In genomic region chr3:129622933-129623332, GRCh38 we compare ENCODE assay signal across 17 cellular contexts. TPM values are rescaled to one million over a fixed set of nuclear protein-coding genes. Genes with fewer than 3 reads are reported as not detected.
DNase-seq lines count a peak whose midpoint lies in the region; ATAC-seq, FAIRE-seq and TF ChIP-seq lines count a peak whose summit lies in the region.
"Had no signal": no experiment of that assay in that cellular context is flagged by ENCODE, and none has a peak within 500 bp of the region (broad histone marks: within the 10 kb centered on the region; RNA-seq: fewer than 3 reads in every experiment).

No MANE protein-coding gene starts in this region.

- H3K4me1 ChIP-seq in Panc1 (ENCODE audit: control insufficient read depth, insufficient read depth, low read length) (peaks cover 38% of the 10 kb centered on the region), endothelial cell of umbilical vein (ENCODE audit: control insufficient read depth, extremely low read depth, insufficient read depth, low read length) (peaks cover 87% of the 10 kb centered on the region), muscle layer of duodenum (ENCODE audit: control insufficient read depth in 1 of 2, insufficient read depth in 2 of 2, low read length in 2 of 2) (peaks cover 11 to 42% of the 10 kb centered on the region in 2 donors), thoracic aorta (ENCODE audit: control insufficient read depth in 1 of 2, low read depth in 2 of 2) (peaks cover 34 to 58% of the 10 kb centered on the region in 2 donors)

- H3K36me3 ChIP-seq in Panc1 (ENCODE audit: control insufficient read depth, insufficient read depth, low read length): no peaks in the 10 kb centered on the region
- no peaks in the 10 kb centered on the region for H3K36me3 ChIP-seq in endothelial cell of umbilical vein (ENCODE audit: control insufficient read depth in 2 of 2, extremely low read depth in 1 of 2, insufficient read depth in 2 of 2, low read length in 2 of 2)
- peaks cover 0 to 10% of the 10 kb centered on the region in 2 donors for H3K36me3 ChIP-seq in muscle layer of duodenum (ENCODE audit: control insufficient read depth in 1 of 2, insufficient read depth in 2 of 2, low read length in 2 of 2)
- no peaks in the 10 kb centered on the region for H3K36me3 ChIP-seq in thoracic aorta

- BruUV-seq in Panc1 (replicated peaks; lab: Mats Ljungman, UMichigan) (no TSS peak), endothelial cell of umbilical vein (replicated peaks; lab: Mats Ljungman, UMichigan) (no TSS peak)

- DNase-seq in Panc1 (ENCODE audit: low read depth, low spot score): no peak
- peak; percentile 29 for DNase-seq in endothelial cell of umbilical vein (ENCODE audit: low read depth, low spot score)
- no peak for DNase-seq in thoracic aorta (ENCODE audit: low spot score)
- DNase-seq in NCI-H69 (lab: John Stamatoyannopoulos, UW): no peak
- no peak for DNase-seq in foreskin melanocyte
- DNase-seq in hippocampal formation (lab: John Stamatoyannopoulos, UW): no peak
- DNase-seq: activated effector memory CD4-positive, alpha-beta T cell treated with Interleukin-2 at 50 U/mL for 16 hours; anterior cingulate cortex; C1 segment of cervical spinal cord; DND-41; HCEC 1CT; NCI-H1417 treated with DMSO at 0.1 percent for 48 hours; NCI-H345 had no signal

- CTCF ChIA-PET in Panc1 (lab: Charles Lee) (no interaction called here), endothelial cell of umbilical vein (lab: Charles Lee) (interaction anchor here (1.2 to 3.5 kb wide), 8 partner anchors 10 to 133 kb away, joined by 3 to 15 read pairs (median 8); no protein-coding TSS in a partner anchor)

- H3K9me3 ChIP-seq in Panc1 (ENCODE audit: control insufficient read depth, insufficient read depth, low read depth, low read length) (no peaks in the 10 kb centered on the region), endothelial cell of umbilical vein (replicated peaks; ENCODE audit: control insufficient read depth, insufficient read depth, low read length) (no peaks in the 10 kb centered on the region), muscle layer of duodenum (ENCODE audit: control insufficient read depth in 1 of 2, low read length in 2 of 2) (no peaks in the 10 kb centered on the region), thoracic aorta (no peaks in the 10 kb centered on the region)

- H4K20me1 ChIP-seq in endothelial cell of umbilical vein (replicated peaks; ENCODE audit: control insufficient read depth, extremely low read depth, insufficient read depth, low read length): no peaks in the 10 kb centered on the region

- ATAC-seq in Panc1: no peak
- ATAC-seq in thoracic aorta (ENCODE audit: insufficient number of reproducible peaks, low FRiP score, low read depth): no peak
- ATAC-seq: SK-N-SH treated with all-trans-retinoic acid at 6 μM for 48 hours; stimulated activated effector memory CD8-positive, alpha-beta T cell treated with anti-CD3 and anti-CD28 coated beads, Interleukin-12 subunit alpha, Interleukin-12 subunit beta, amount 100 ng/mL, for 72 hours had no signal

- no peaks in the 10 kb centered on the region for H3K79me2 ChIP-seq in endothelial cell of umbilical vein (ENCODE audit: control insufficient read depth, insufficient read depth, low read length)

- peak overlapping the region; percentile 55 for H3K27ac ChIP-seq in Panc1 (ENCODE audit: low read length)
- peak overlapping the region; percentile 96 for H3K27ac ChIP-seq in endothelial cell of umbilical vein (ENCODE audit: insufficient read depth, low read depth, low read length)
- peak overlapping the region; percentile 21 for H3K27ac ChIP-seq in muscle layer of duodenum (ENCODE audit: low read length)
- peak overlapping the region; percentile 98 for H3K27ac ChIP-seq in thoracic aorta
- H3K27ac ChIP-seq: VCaP had no signal

- dilution Hi-C loops in endothelial cell of umbilical vein (cut with MboI; ENCODE audit: extremely low pct_ligation_motif_present, low sequenced_read_pairs): no loop called here

- in situ Hi-C loops in Panc1 (cut with HindIII; ENCODE audit: low pct_unique_long_range_greater_than_20kb, low sequenced_read_pairs): no loop called here

- peak overlapping the region; percentile 16 for H2AFZ ChIP-seq in endothelial cell of umbilical vein (ENCODE audit: low read depth, low read length)

- no peak overlapping the region for H3K4me3 ChIP-seq in Panc1 (ENCODE audit: low read depth in 2 of 2, low read length in 2 of 2)
- no peak overlapping the region for H3K4me3 ChIP-seq in endothelial cell of umbilical vein (replicated peaks in 1 of 3; ENCODE audit: insufficient read depth in 1 of 3, low read depth in 1 of 3, low read length in 3 of 3)
- H3K4me3 ChIP-seq in muscle layer of duodenum (ENCODE audit: low read depth in 1 of 2, low read length in 2 of 2): no peak overlapping the region
- no peak overlapping the region for H3K4me3 ChIP-seq in thoracic aorta

- no peaks in the 10 kb centered on the region for H3K9me1 ChIP-seq in endothelial cell of umbilical vein (replicated peaks; ENCODE audit: control insufficient read depth, extremely low read depth, insufficient read depth, low read length)

- intact Hi-C loops in Panc1 (cut with micrococcal nuclease; ENCODE audit: unreplicated experiment): loop anchor here (10.0 kb wide), 1 partner anchor 472 kb away; no protein-coding TSS in a partner anchor
- intact Hi-C loops in endothelial cell of umbilical vein (cut with micrococcal nuclease): loop anchor here (1.0 to 10.0 kb wide), 4 partner anchors 15 to 472 kb away; no protein-coding TSS in a partner anchor

- POLR2A ChIA-PET in Panc1 (lab: Charles Lee): no interaction called here
- POLR2A ChIA-PET in endothelial cell of umbilical vein (lab: Charles Lee): no interaction called here

- no peak overlapping the region for H3K4me2 ChIP-seq in endothelial cell of umbilical vein (ENCODE audit: insufficient read depth, low read length)

- no peak for TF ChIP-seq POLR2A in endothelial cell of umbilical vein (IDR thresholded peaks at IDR 0.05; ENCODE audit: low read depth, low read length)

- H3K27me3 ChIP-seq in Panc1 (ENCODE audit: control insufficient read depth, insufficient read depth, low read length) (no peaks in the 10 kb centered on the region), endothelial cell of umbilical vein (ENCODE audit: control insufficient read depth in 2 of 2, insufficient read depth in 2 of 2, low read length in 2 of 2) (no peaks in the 10 kb centered on the region), muscle layer of duodenum (ENCODE audit: low read depth, low read length) (no peaks in the 10 kb centered on the region), thoracic aorta (replicated peaks; ENCODE audit: insufficient read depth) (no peaks in the 10 kb centered on the region)

- no peak for FAIRE-seq in endothelial cell of umbilical vein (lab: Jason Lieb, UNC)

- peak overlapping the region; percentile 61 for H3K9ac ChIP-seq in endothelial cell of umbilical vein (replicated peaks; ENCODE audit: extremely low read depth, insufficient read depth, low read length)

- TF ChIP-seq CTCF in Panc1 (IDR thresholded peaks at IDR 0.05) (no peak), endothelial cell of umbilical vein (IDR thresholded peaks at IDR 0.05; ENCODE audit: extremely low read depth in 1 of 2, insufficient read depth in 1 of 2, low read depth in 1 of 2, low read length in 2 of 2) (no peak), thoracic aorta (IDR thresholded peaks at IDR 0.05) (no peak)

TF ChIP-seq in endothelial cell of umbilical vein, 7 proteins besides CTCF, POLR2A, EP300 and RAD21:
- TF ChIP-seq FOS (IDR thresholded peaks at IDR 0.05; ENCODE audit: borderline replicate concordance, insufficient read depth, low read length) (no peak), EZH2 (IDR thresholded peaks at IDR 0.05; ENCODE audit: borderline replicate concordance, low read depth, low read length, severe bottlenecking) (no peak), MAX (IDR thresholded peaks at IDR 0.05; ENCODE audit: insufficient read depth, insufficient read length) (no peak), GATA2 (IDR thresholded peaks at IDR 0.05; ENCODE audit: insufficient read depth, insufficient read length, low read depth, low read length) (no peak)

RNA-seq across cellular contexts. Expression of gene PLXND1, which starts 16.5 kb away (rescaled TPM):
- total RNA-seq in Panc1 (2021; ENCODE audit: unreplicated experiment): 248 TPM
- polyA plus RNA-seq in Panc1 (2012; ENCODE audit: insufficient read length): 456 TPM
- 834 and 860 TPM in 2 replicates for total RNA-seq in endothelial cell of umbilical vein
- polyA plus RNA-seq in endothelial cell of umbilical vein: 300 and 332 TPM in 2 replicates
- polyA plus RNA-seq in endothelial cell of umbilical vein (2011; cell fraction: cytosol; rRNA removed): 436 and 495 TPM in 2 replicates
- 1,145 and 1,490 TPM in 2 replicates for polyA plus RNA-seq in endothelial cell of umbilical vein (2011; cell fraction: nucleus; rRNA removed)
- polyA plus RNA-seq in endothelial cell of umbilical vein (2012): 463 and 559 TPM in 2 replicates
- 583 and 647 TPM in 2 replicates for polyA minus RNA-seq in endothelial cell of umbilical vein
- polyA minus RNA-seq in endothelial cell of umbilical vein (2011; cell fraction: cytosol; rRNA and poly(A)+ RNA removed): 21.9 TPM
- polyA minus RNA-seq in endothelial cell of umbilical vein (2011; cell fraction: nucleus; rRNA and poly(A)+ RNA removed): 454 and 479 TPM in 2 replicates
- 100 to 1,000 TPM; 207 to 246 TPM for total RNA-seq in thoracic aorta

Comparison
In these comparisons a context has a peak if more than half of its experiments do, and no peak if none do; other contexts are left out.
1. H3K27ac ChIP-seq: peak in every context shown above with its lines; median percentile 98 in thoracic aorta; 96 in endothelial cell of umbilical vein; 55 in Panc1; 21 in muscle layer of duodenum.